Comparison of ENCODE assay signal across 8 cellular contexts in genomic region chr3:71397046-71397445, GRCh38.
DNase-seq lines count a peak whose midpoint lies in the region; ATAC-seq and TF ChIP-seq lines count a peak whose summit lies in the region.

No MANE protein-coding gene starts in this region.

- no peaks in the 10 kb centered on the region for H3K27me3 Mint-ChIP-seq in mesothelial cell of epicardium (ENCODE audit: low read depth)

- H3K36me3 Mint-ChIP-seq in mesothelial cell of epicardium = no peaks in the 10 kb centered on the region

- no peak overlapping the region for H3K9ac ChIP-seq in mammary epithelial cell (ENCODE audit: insufficient read depth, low read length)

- in situ Hi-C loops in mammary epithelial cell (cut with MboI; ENCODE audit: low sequenced_read_pairs in 2 of 2) = no loop called here

- H4K20me1 ChIP-seq in mammary epithelial cell (ENCODE audit: insufficient read depth, low read length) = no peaks in the 10 kb centered on the region

- peaks cover 61% of the 10 kb centered on the region for H3K4me1 Mint-ChIP-seq in mesothelial cell of epicardium

- no peak overlapping the region for H2AFZ ChIP-seq in mammary epithelial cell (ENCODE audit: low read depth, low read length)

- no peak for ATAC-seq in HG02623 (IDR thresholded peaks at IDR 0.05; ENCODE audit: unreplicated experiment)

- no peaks in the 10 kb centered on the region for H3K79me2 ChIP-seq in mammary epithelial cell (ENCODE audit: insufficient read depth, low read length)

- no peak overlapping the region for H3K27ac ChIP-seq in mammary epithelial cell (ENCODE audit: insufficient read depth, low read depth, low read length)

- H3K4me3 Mint-ChIP-seq in mesothelial cell of epicardium = no peak overlapping the region

- H3K4me2 ChIP-seq in mammary epithelial cell (ENCODE audit: insufficient read depth, low read depth, low read length) = no peak overlapping the region

- BruUV-seq in mammary epithelial cell (replicated peaks; lab: Mats Ljungman, UMichigan) = no TSS peak

- peak overlapping the region; percentile 63 for H3K27ac Mint-ChIP-seq in mesothelial cell of epicardium

- intact Hi-C loops in mammary epithelial cell (cut with micrococcal nuclease) = loop anchor here (5.0 kb wide), 1 partner anchor 90 kb away; no protein-coding TSS in a partner anchor

- H3K4me1 ChIP-seq in mammary epithelial cell (ENCODE audit: insufficient read depth, low read length) = peaks cover 13% of the 10 kb centered on the region

- no peaks in the 10 kb centered on the region for H3K27me3 ChIP-seq in mammary epithelial cell (ENCODE audit: insufficient read depth, low read length)

- H3K9me3 Mint-ChIP-seq in mesothelial cell of epicardium = no peaks in the 10 kb centered on the region

- no peaks in the 10 kb centered on the region for H3K9me3 ChIP-seq in mammary epithelial cell (replicated peaks; ENCODE audit: insufficient read depth, low read length)

- no peaks in the 10 kb centered on the region for H3K36me3 ChIP-seq in mammary epithelial cell (ENCODE audit: insufficient read depth, low read length)

- TF ChIP-seq CTCF in mammary epithelial cell (conservative IDR thresholded peaks at IDR 0.05 in 1 of 2, IDR thresholded peaks at IDR 0.05 in 1 of 2; ENCODE audit: extremely low read depth in 1 of 2, insufficient read depth in 1 of 2, low read depth in 1 of 2, low read length in 2 of 2) = peak; percentile 50 to 57
- peak; percentile 52 for TF ChIP-seq CTCF in mesothelial cell of epicardium (IDR thresholded peaks at IDR 0.05; ENCODE audit: unreplicated experiment)

- WGBS in mammary epithelial cell (ENCODE audit: low coverage, missing lambda C conversion rate) = 43% methylated on average over 5 of the region's 5 CpGs

- DNase-seq in NCI-H2196 (lab: John Stamatoyannopoulos, UW; ENCODE audit: unreplicated experiment) = peak; percentile 6
- no peak for DNase-seq in NCI-H2196 treated with DMSO at 0.1 percent for 48 hours (lab: John Stamatoyannopoulos, UW; ENCODE audit: unreplicated experiment)
- peak; percentile 45 for DNase-seq in NAMALWA (ENCODE audit: low spot score)
- no peak for DNase-seq in mammary epithelial cell
- DNase-seq in mesothelial cell of epicardium (ENCODE audit: low spot score in 2 of 2, unreplicated experiment in 2 of 2) = no peak
- no peak for DNase-seq in hepatic stellate cell (ENCODE audit: low spot score)
- DNase-seq in NCI-H1436 treated with DMSO at 0.1 percent for 48 hours (lab: John Stamatoyannopoulos, UW) = no peak

- no peak overlapping the region for H3K4me3 ChIP-seq in mammary epithelial cell (replicated peaks in 1 of 3; ENCODE audit: insufficient read depth in 1 of 3, low read depth in 2 of 3, low read length in 3 of 3)

- CTCF ChIA-PET in mammary epithelial cell (lab: Charles Lee; ENCODE audit: low non-redundant PET) = interaction anchor here (0.7 kb wide), 1 partner anchor 179 kb away, joined by 3 read pairs; no protein-coding TSS in a partner anchor

- dilution Hi-C loops in mammary epithelial cell (cut with HindIII; ENCODE audit: low sequenced_read_pairs) = no loop called here

Comparison
In these comparisons a context has a peak if more than half of its experiments do, and no peak if none do; other contexts are left out.
1. DNase-seq: peak in NCI-H2196 (single experiment) and NAMALWA (single experiment); none in NCI-H2196 treated with DMSO at 0.1 percent for 48 hours (single experiment), mammary epithelial cell (single experiment), mesothelial cell of epicardium (0 of 2), hepatic stellate cell (single experiment) and NCI-H1436 treated with DMSO at 0.1 percent for 48 hours (single experiment).